ENCODE assay signal across 2 cellular contexts in genomic region chr16:10925285-10925684, GRCh38. TPM values are rescaled to one million over a fixed set of nuclear protein-coding genes. Genes with fewer than 3 reads are reported as not detected.
"Had no signal": no experiment of that assay in that cellular context is flagged by ENCODE, and none has a peak within 500 bp of the region (broad histone marks: within the 10 kb centered on the region; RNA-seq: fewer than 3 reads in every experiment).

No MANE protein-coding gene starts in this region.

RNA-seq across cellular contexts. Expression of gene CIITA, which starts 48.3 kb away (rescaled TPM):
- total RNA-seq: MCF 10A, PC-3 had no signal
